Comparison of ENCODE assay signal across 2 cellular contexts in genomic region chr9:96029722-96030515, GRCh38.
TF ChIP-seq lines count a peak whose summit lies in the region.

No MANE protein-coding gene starts in this region.

TF ChIP-seq in K562, 482 proteins besides CTCF, POLR2A, EP300 and RAD21 (continued from another document):
- TF ChIP-seq ZBTB40 (IDR thresholded peaks at IDR 0.05) (no peak), ZBTB40 (CRISPR knock-in tag; IDR thresholded peaks at IDR 0.05) (no peak), MTA2 (IDR thresholded peaks at IDR 0.05; ENCODE audit: low read depth) (no peak), C11orf30 (IDR thresholded peaks at IDR 0.05; ENCODE audit: low read depth) (peak; percentile 65), SRSF9 (IDR thresholded peaks at IDR 0.05; ENCODE audit: borderline replicate concordance, low read depth, low read length) (no peak)

TF ChIP-seq in GM23338, 12 proteins besides CTCF, POLR2A, EP300 and RAD21 (continued from another document):
- no peak for TF ChIP-seq ZNF462 (CRISPR knock-in tag; IDR thresholded peaks at IDR 0.05)
- TF ChIP-seq ZNF331 (CRISPR knock-in tag; IDR thresholded peaks at IDR 0.05; ENCODE audit: low read depth): no peak
- TF ChIP-seq NANOG (IDR thresholded peaks at IDR 0.05; ENCODE audit: borderline replicate concordance): no peak
